Comparison of ENCODE assay signal across 1 cellular context in genomic region chr17:39450847-39451581, GRCh38.
TF ChIP-seq lines count a peak whose summit lies in the region.

Gene MED1 (minus strand): TSS chr17:39451263. CDS start chr17:39451062, 201 bp downstream.

TF ChIP-seq in HEK293, 187 proteins besides CTCF, POLR2A, EP300 and RAD21 (continued from another document and continues in another):
- TF ChIP-seq ZBTB49 (tag by site-specific recombination; IDR thresholded peaks at IDR 0.05; ENCODE audit: low read depth) (no peak), ZNF362 (tag by site-specific recombination; IDR thresholded peaks at IDR 0.05) (peak; percentile 86), ZNF639 (tag by site-specific recombination; IDR thresholded peaks at IDR 0.05) (no peak), SP3 (tag by site-specific recombination; IDR thresholded peaks at IDR 0.05) (peak; percentile 69), ZNF555 (tag by site-specific recombination; conservative IDR thresholded peaks at IDR 0.05) (no peak), ZNF473 (tag by site-specific recombination; IDR thresholded peaks at IDR 0.05) (no peak), KLF10 (tag by site-specific recombination; IDR thresholded peaks at IDR 0.05) (no peak), PRDM10 (tag by site-specific recombination; IDR thresholded peaks at IDR 0.05) (0 out of 2 replicates have a peak, but pooled peaks have one; percentile 29), ZNF837 (tag by site-specific recombination; IDR thresholded peaks at IDR 0.05) (no peak), REPIN1 (tag by site-specific recombination; IDR thresholded peaks at IDR 0.05; ENCODE audit: low read depth) (no peak), KLF16 (tag by site-specific recombination; IDR thresholded peaks at IDR 0.05) (peak; percentile 68), SCRT2 (tag by site-specific recombination; IDR thresholded peaks at IDR 0.05) (no peak), ZNF112 (tag by site-specific recombination; IDR thresholded peaks at IDR 0.05) (no peak), ZNF677 (tag by site-specific recombination; IDR thresholded peaks at IDR 0.05) (no peak), ELK4 (IDR thresholded peaks at IDR 0.05; ENCODE audit: borderline replicate concordance, low read depth, low read length) (no peak), ZFP41 (tag by site-specific recombination; IDR thresholded peaks at IDR 0.05; ENCODE audit: borderline replicate concordance) (no peak), OSR2 (tag by site-specific recombination; IDR thresholded peaks at IDR 0.05) (no peak), ZSCAN23 (tag by site-specific recombination; IDR thresholded peaks at IDR 0.05) (no peak), ZNF248 (tag by site-specific recombination; IDR thresholded peaks at IDR 0.05) (no peak), ZNF311 (tag by site-specific recombination; IDR thresholded peaks at IDR 0.05; ENCODE audit: borderline replicate concordance) (no peak), HOXC10 (CRISPR knock-in tag; IDR thresholded peaks at IDR 0.05) (no peak), ZNF423 (tag by site-specific recombination; IDR thresholded peaks at IDR 0.05) (no peak), ZBTB44 (tag by site-specific recombination; IDR thresholded peaks at IDR 0.05) (no peak), PRDM1 (tag by site-specific recombination; IDR thresholded peaks at IDR 0.05) (peak; percentile 97), REST (tag by site-specific recombination; IDR thresholded peaks at IDR 0.05) (peak; percentile 14; the same call in 1 of the 2 replicates), ZNF558 (tag by site-specific recombination; IDR thresholded peaks at IDR 0.05) (0 out of 2 replicates have a peak, but pooled peaks have one; percentile 33), ZNF18 (tag by site-specific recombination; IDR thresholded peaks at IDR 0.05) (no peak), BCL6B (tag by site-specific recombination; IDR thresholded peaks at IDR 0.05) (no peak), ZNF585B (tag by site-specific recombination; IDR thresholded peaks at IDR 0.05) (no peak), ZNF433 (tag by site-specific recombination; IDR thresholded peaks at IDR 0.05; ENCODE audit: low read depth) (no peak), ZNF768 (tag by site-specific recombination; IDR thresholded peaks at IDR 0.05) (no peak), SCRT1 (tag by site-specific recombination; IDR thresholded peaks at IDR 0.05; ENCODE audit: borderline replicate concordance) (no peak), ZNF792 (tag by site-specific recombination; IDR thresholded peaks at IDR 0.05) (no peak), ZBTB11 (tag by site-specific recombination; conservative IDR thresholded peaks at IDR 0.05; ENCODE audit: low read depth) (peak; percentile 60; the same call in 1 of the 2 replicates), ZNF266 (tag by site-specific recombination; IDR thresholded peaks at IDR 0.05; ENCODE audit: low read depth) (no peak), ZNF391 (tag by site-specific recombination; IDR thresholded peaks at IDR 0.05; ENCODE audit: borderline replicate concordance, low read depth) (no peak), SETDB1 (IDR thresholded peaks at IDR 0.05; ENCODE audit: insufficient read length, low read length) (no peak), ZNF169 (tag by site-specific recombination; IDR thresholded peaks at IDR 0.05) (no peak)
